8 cellular contexts compared by ENCODE assay signal in genomic region chr10:3775671-3776551, GRCh38. TPM values are rescaled to one million over a fixed set of nuclear protein-coding genes. Genes with fewer than 3 reads are reported as not detected.
DNase-seq lines count a peak whose midpoint lies in the region; ATAC-seq and TF ChIP-seq lines count a peak whose summit lies in the region.

No MANE protein-coding gene starts in this region.

- no peaks in the 10 kb centered on the region for H3K27me3 ChIP-seq in suprapubic skin

- peak; percentile 77 for DNase-seq in OCI-M1 (lab: John Stamatoyannopoulos, UW)
- DNase-seq in caudate nucleus (lab: John Stamatoyannopoulos, UW), result peak in 5 of 61 donors; percentile 11 to 28 (median 14)
- DNase-seq in left lobe of liver (ENCODE audit: low spot score), result peak; percentile 47
- DNase-seq in suprapubic skin (ENCODE audit: low spot score in 2 of 2), result no peak

- TF ChIP-seq POLR2A in suprapubic skin (IDR thresholded peaks at IDR 0.05), result no peak

- TF ChIP-seq CTCF in suprapubic skin (IDR thresholded peaks at IDR 0.05), result no peak

- no peaks in the 10 kb centered on the region for H3K9me3 ChIP-seq in suprapubic skin

- no peak for TF ChIP-seq EP300 in suprapubic skin (IDR thresholded peaks at IDR 0.05)

- ATAC-seq in GM19351 (IDR thresholded peaks at IDR 0.05; ENCODE audit: unreplicated experiment), result peak; percentile 44
- ATAC-seq in left lobe of liver, result peak; percentile 26
- no peak for ATAC-seq in GM18870 (IDR thresholded peaks at IDR 0.05; ENCODE audit: unreplicated experiment)
- ATAC-seq in HG03520 (IDR thresholded peaks at IDR 0.05; ENCODE audit: unreplicated experiment), result no peak
- ATAC-seq in GM19395 (IDR thresholded peaks at IDR 0.05; ENCODE audit: unreplicated experiment), result no peak

- 35% methylated on average over 9 of the region's 9 CpGs for WGBS in suprapubic skin

- H3K4me1 ChIP-seq in suprapubic skin, result peaks cover 60% of the 10 kb centered on the region

- H3K36me3 ChIP-seq in suprapubic skin, result peaks cover 44% of the 10 kb centered on the region

- no peak overlapping the region for H3K4me3 ChIP-seq in suprapubic skin

- H3K27ac ChIP-seq in caudate nucleus (ENCODE audit: low read depth, low read length) (peak overlapping the region; percentile 6), suprapubic skin (peak overlapping the region; percentile 100)

RNA-seq across cellular contexts. Expression of gene KLF6, which starts 9.1 kb away (rescaled TPM):
- 27.3 TPM for total RNA-seq in left lobe of liver
- 100 to 1,000 TPM; 242 to 484 (median 276) TPM for total RNA-seq in suprapubic skin

Comparison
In these comparisons a context has a peak if more than half of its experiments do, and no peak if none do; other contexts are left out.
1. ATAC-seq: peak in GM19351 (single experiment) and left lobe of liver (single experiment); none in GM18870 (single experiment), HG03520 (single experiment) and GM19395 (single experiment).
2. DNase-seq: peak in OCI-M1 (single experiment) and left lobe of liver (single experiment); none in suprapubic skin (0 of 2).